In the genomic region with DNA sequence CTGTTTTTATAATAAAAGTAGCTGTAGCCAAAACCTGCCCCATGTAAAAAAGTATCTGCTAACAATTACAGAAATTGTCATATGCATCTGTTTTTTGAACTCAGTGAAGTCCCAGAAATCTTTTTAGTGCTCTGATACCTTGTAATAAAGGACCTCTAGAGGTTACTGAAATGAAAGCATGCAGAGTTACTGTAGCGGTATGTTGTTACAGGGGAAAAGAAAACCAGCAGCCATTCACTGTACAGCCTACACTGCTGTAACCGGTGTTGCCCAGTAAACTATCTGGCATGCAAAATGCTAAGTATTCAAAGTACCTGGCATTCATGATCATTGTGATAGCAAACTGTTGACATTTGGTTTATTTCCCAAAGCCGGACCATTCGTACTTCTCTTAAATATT, we compare ENCODE assay signal across 9 cellular contexts. TPM values are rescaled to one million over a fixed set of nuclear protein-coding genes. Genes with fewer than 3 reads are reported as not detected.
"Had no signal": no experiment of that assay in that cellular context is flagged by ENCODE, and none has a peak within 500 bp of the region (broad histone marks: within the 10 kb centered on the region; RNA-seq: fewer than 3 reads in every experiment).

No MANE protein-coding gene starts in this region.

RNA-seq across cellular contexts. Expression of gene OR4F6, which starts 12.6 kb away (rescaled TPM):
- total RNA-seq: LHCN-M2, MCF 10A, NCI-H460, OCI-LY7, PC-9, Peyer's patch, Right ventricle myocardium superior, SJSA1 had no signal
- polyA plus RNA-seq: SK-N-SH had no signal

RNA-seq across cellular contexts. Expression of gene OR4F15, which starts 21.3 kb away (rescaled TPM):
- total RNA-seq: LHCN-M2, MCF 10A, NCI-H460, OCI-LY7, PC-9, Peyer's patch, Right ventricle myocardium superior had no signal
- polyA plus RNA-seq: SK-N-SH had no signal
